ENCODE assay signal across 8 cellular contexts in genomic region chr9:72526901-72527800, GRCh38. TPM values are rescaled to one million over a fixed set of nuclear protein-coding genes. Genes with fewer than 3 reads are reported as not detected.
DNase-seq lines count a peak whose midpoint lies in the region; TF ChIP-seq lines count a peak whose summit lies in the region.

No MANE protein-coding gene starts in this region.

- no peaks in the 10 kb centered on the region for H3K36me3 ChIP-seq in muscle layer of colon (ENCODE audit: insufficient read depth, low read length)
- H3K36me3 ChIP-seq in Karpas-422 (ENCODE audit: insufficient read depth, low read length): no peaks in the 10 kb centered on the region

- H3K79me2 ChIP-seq in Karpas-422 (ENCODE audit: low read length): no peaks in the 10 kb centered on the region

- no peaks in the 10 kb centered on the region for H4K20me1 ChIP-seq in Karpas-422 (ENCODE audit: insufficient read depth, low read depth, low read length)

- H3K27me3 ChIP-seq in muscle layer of colon (ENCODE audit: control insufficient read depth in 1 of 2, insufficient read depth in 2 of 2, low read length in 2 of 2) (no peaks in the 10 kb centered on the region), Karpas-422 (ENCODE audit: low read length) (no peaks in the 10 kb centered on the region)

- H3K9me3 ChIP-seq in muscle layer of colon (ENCODE audit: low read length) (no peaks in the 10 kb centered on the region), Karpas-422 (ENCODE audit: low read length) (no peaks in the 10 kb centered on the region)

- H3K27ac ChIP-seq in muscle layer of colon (ENCODE audit: low read depth, low read length) (peak overlapping the region; percentile 60), Karpas-422 (ENCODE audit: low read length) (no peak overlapping the region)

- H3K4me1 ChIP-seq in muscle layer of colon (ENCODE audit: insufficient read depth, low read length) (peaks cover 20% of the 10 kb centered on the region), Karpas-422 (ENCODE audit: low read length) (no peaks in the 10 kb centered on the region)

- no peak for TF ChIP-seq CTCF in GM13976 (IDR thresholded peaks at IDR 0.05; ENCODE audit: borderline replicate concordance, control extremely low read depth, extremely low read depth, insufficient read depth, missing control alignments)
- TF ChIP-seq CTCF in epithelial cell of esophagus (IDR thresholded peaks at IDR 0.05; ENCODE audit: insufficient read depth, low read depth, low read length, missing control alignments): no peak

- no peaks in the 10 kb centered on the region for H3K9me2 ChIP-seq in Karpas-422 (replicated peaks; ENCODE audit: insufficient read depth, low read length)

- DNase-seq in GM13976 (ENCODE audit: low spot score) (peak; percentile 49), HCEC 1CT (peak; percentile 90), NCI-H1092 treated with DMSO at 0.1 percent for 48 hours (lab: John Stamatoyannopoulos, UW) (peak; percentile 61), epithelial cell of esophagus (ENCODE audit: low read depth) (peak; percentile 83), Karpas-422 (no peak)
- peak; percentile 43 for DNase-seq in activated CD8-positive, alpha-beta memory T cell treated with anti-CD3 and anti-CD28 coated beads, Interleukin-2, amount 50 U/mL, for 24 hours (ENCODE audit: extremely low read depth)
- DNase-seq in stimulated activated CD8-positive, alpha-beta memory T cell treated with anti-CD3 and anti-CD28 coated beads, Interleukin-4, amount 100 ng/mL, for 4 hours (ENCODE audit: low read depth in 2 of 2, low spot score in 1 of 2): peak; percentile 30 to 59

- H3K4me3 ChIP-seq in epithelial cell of esophagus (ENCODE audit: low read length) (no peak overlapping the region), muscle layer of colon (ENCODE audit: low read depth in 1 of 2, low read length in 2 of 2) (peak overlapping the region; percentile 12 to 35), Karpas-422 (ENCODE audit: low read length) (no peak overlapping the region)

- in situ Hi-C loops in GM13976 (cut with MboI; ENCODE audit: low sequenced_read_pairs, unreplicated experiment): no loop called here

- H3K4me2 ChIP-seq in Karpas-422 (ENCODE audit: low read depth, low read length, poor library complexity, severe bottlenecking): no peak overlapping the region

- no peak overlapping the region for H2AFZ ChIP-seq in Karpas-422 (ENCODE audit: low read length)

- H3K9ac ChIP-seq in muscle layer of colon (ENCODE audit: low read length) (peak overlapping the region; percentile 31), Karpas-422 (ENCODE audit: low read length) (no peak overlapping the region)

RNA-seq across cellular contexts. Expression of gene TMC1, which starts 5.7 kb away (rescaled TPM):
- total RNA-seq in Karpas-422 (2014; rRNA removed; shearing (Covaris generic); ENCODE audit: low replicate concordance): not detected in 2 replicates

Comparison
In these comparisons a context has a peak if more than half of its experiments do, and no peak if none do; other contexts are left out.
1. H3K4me3 ChIP-seq: peak in muscle layer of colon (2 of 2); none in epithelial cell of esophagus (single experiment) and Karpas-422 (single experiment).